Comparison of ENCODE assay signal across 21 cellular contexts in the genomic region with DNA sequence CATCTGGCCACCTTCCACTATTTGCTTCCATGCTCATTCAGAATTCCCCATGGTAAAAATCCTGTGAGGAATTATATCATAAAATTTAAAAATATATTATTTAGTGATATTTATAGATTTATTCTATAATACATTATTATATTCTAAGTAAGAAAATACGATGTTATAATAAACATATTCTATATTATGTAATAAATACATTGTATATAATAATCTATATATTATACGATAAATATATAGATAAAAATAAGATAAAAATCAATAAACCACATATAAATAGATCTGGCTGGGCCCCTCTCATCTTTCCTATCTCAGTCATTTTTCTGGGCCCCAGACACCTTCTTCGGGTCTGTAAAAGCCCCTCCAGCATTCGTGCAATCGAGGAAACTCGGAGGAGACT.
"Had no signal": no experiment of that assay in that cellular context is flagged by ENCODE, and none has a peak within 500 bp of the region (broad histone marks: within the 10 kb centered on the region; RNA-seq: fewer than 3 reads in every experiment).

No MANE protein-coding gene starts in this region.

- H3K4me3 ChIP-seq: SJSA1, SK-N-MC had no signal

- H3K9me3 ChIP-seq: SJSA1 had no signal

- FAIRE-seq: RCC 7860 had no signal

- H3K27ac ChIP-seq: SJSA1, SK-N-MC had no signal

- DNase-seq: KBM-7, MV-4-11, NCI-H1048, NCI-H1105, NCI-H1417 treated with DMSO at 0.1 percent for 48 hours, NCI-H146, NCI-H1694 treated with DMSO at 0.1 percent for 48 hours, NCI-H1930, NCI-H2081, NCI-H2107, NCI-H2227 treated with DMSO at 0.1 percent for 48 hours, NCI-H510A, NCI-H524 treated with DMSO at 0.1 percent for 48 hours, NCI-H69, NCI-H774, Right ventricle myocardium superior, RPMI8226, SIG-M5 had no signal

- H3K4me1 ChIP-seq: SJSA1 had no signal

- H3K36me3 ChIP-seq: SJSA1 had no signal
